ENCODE assay signal across 1 cellular context in the genomic region with DNA sequence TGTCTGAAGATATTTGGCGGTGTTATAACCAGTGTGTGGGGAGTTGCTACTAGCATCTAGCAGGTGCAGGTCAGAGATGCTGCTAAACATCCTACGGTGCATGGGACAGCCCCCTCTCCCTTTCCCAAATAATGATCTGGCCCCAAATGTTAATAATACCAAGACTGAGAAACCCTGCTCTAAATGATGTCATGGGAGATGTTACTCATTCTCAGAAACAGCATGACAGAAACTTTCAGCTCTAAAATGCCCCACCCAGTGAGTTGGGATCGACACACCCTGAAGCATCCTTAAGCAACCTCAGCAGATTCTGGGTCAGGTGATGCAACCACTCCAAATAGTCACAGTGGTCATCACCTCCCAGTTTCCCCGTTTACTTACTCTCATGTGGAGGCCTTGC.
TF ChIP-seq lines count a peak whose summit lies in the region.

No MANE protein-coding gene starts in this region.

TF ChIP-seq in SK-N-SH treated with all-trans-retinoic acid at 6 μM for 48 hours, 23 proteins besides CTCF, POLR2A, EP300 and RAD21 (continued from another document):
- TF ChIP-seq, protein P1, sequence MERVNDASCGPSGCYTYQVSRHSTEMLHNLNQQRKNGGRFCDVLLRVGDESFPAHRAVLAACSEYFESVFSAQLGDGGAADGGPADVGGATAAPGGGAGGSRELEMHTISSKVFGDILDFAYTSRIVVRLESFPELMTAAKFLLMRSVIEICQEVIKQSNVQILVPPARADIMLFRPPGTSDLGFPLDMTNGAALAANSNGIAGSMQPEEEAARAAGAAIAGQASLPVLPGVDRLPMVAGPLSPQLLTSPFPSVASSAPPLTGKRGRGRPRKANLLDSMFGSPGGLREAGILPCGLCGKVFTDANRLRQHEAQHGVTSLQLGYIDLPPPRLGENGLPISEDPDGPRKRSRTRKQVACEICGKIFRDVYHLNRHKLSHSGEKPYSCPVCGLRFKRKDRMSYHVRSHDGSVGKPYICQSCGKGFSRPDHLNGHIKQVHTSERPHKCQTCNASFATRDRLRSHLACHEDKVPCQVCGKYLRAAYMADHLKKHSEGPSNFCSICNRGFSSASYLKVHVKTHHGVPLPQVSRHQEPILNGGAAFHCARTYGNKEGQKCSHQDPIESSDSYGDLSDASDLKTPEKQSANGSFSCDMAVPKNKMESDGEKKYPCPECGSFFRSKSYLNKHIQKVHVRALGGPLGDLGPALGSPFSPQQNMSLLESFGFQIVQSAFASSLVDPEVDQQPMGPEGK (CRISPR knock-in tag; IDR thresholded peaks at IDR 0.05; ENCODE audit: borderline replicate concordance) = no peak
- TF ChIP-seq, protein P2, sequence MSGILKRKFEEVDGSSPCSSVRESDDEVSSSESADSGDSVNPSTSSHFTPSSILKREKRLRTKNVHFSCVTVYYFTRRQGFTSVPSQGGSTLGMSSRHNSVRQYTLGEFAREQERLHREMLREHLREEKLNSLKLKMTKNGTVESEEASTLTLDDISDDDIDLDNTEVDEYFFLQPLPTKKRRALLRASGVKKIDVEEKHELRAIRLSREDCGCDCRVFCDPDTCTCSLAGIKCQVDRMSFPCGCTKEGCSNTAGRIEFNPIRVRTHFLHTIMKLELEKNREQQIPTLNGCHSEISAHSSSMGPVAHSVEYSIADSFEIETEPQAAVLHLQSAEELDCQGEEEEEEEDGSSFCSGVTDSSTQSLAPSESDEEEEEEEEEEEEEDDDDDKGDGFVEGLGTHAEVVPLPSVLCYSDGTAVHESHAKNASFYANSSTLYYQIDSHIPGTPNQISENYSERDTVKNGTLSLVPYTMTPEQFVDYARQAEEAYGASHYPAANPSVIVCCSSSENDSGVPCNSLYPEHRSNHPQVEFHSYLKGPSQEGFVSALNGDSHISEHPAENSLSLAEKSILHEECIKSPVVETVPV (CRISPR knock-in tag; IDR thresholded peaks at IDR 0.05) = no peak
- TF ChIP-seq PPARA (CRISPR knock-in tag; IDR thresholded peaks at IDR 0.05; ENCODE audit: borderline replicate concordance) = no peak
- no peak for TF ChIP-seq BACH2 (CRISPR knock-in tag; IDR thresholded peaks at IDR 0.05; ENCODE audit: borderline replicate concordance)
- TF ChIP-seq ARNTL (CRISPR knock-in tag; IDR thresholded peaks at IDR 0.05; ENCODE audit: borderline replicate concordance, low read depth) = no peak
- no peak for TF ChIP-seq ISL1 (CRISPR knock-in tag; IDR thresholded peaks at IDR 0.05)
- TF ChIP-seq ZC3H10 (CRISPR knock-in tag; IDR thresholded peaks at IDR 0.05) = no peak
- no peak for TF ChIP-seq TCF4 (CRISPR knock-in tag; IDR thresholded peaks at IDR 0.05; ENCODE audit: borderline replicate concordance)
- no peak for TF ChIP-seq OSR1 (CRISPR knock-in tag; IDR thresholded peaks at IDR 0.05)
- TF ChIP-seq GLIS3 (CRISPR knock-in tag; IDR thresholded peaks at IDR 0.05) = no peak
- TF ChIP-seq TOX (CRISPR knock-in tag; IDR thresholded peaks at IDR 0.05; ENCODE audit: borderline replicate concordance) = no peak
- no peak for TF ChIP-seq ZNF565 (CRISPR knock-in tag; conservative IDR thresholded peaks at IDR 0.05; ENCODE audit: low read depth)
- no peak for TF ChIP-seq CSDC2 (CRISPR knock-in tag; IDR thresholded peaks at IDR 0.05)
